ENCODE assay signal across 1 cellular context in genomic region chr4:694341-694940, GRCh38. TPM values are rescaled to one million over a fixed set of nuclear protein-coding genes. Genes with fewer than 3 reads are reported as not detected.
"Had no signal": no experiment of that assay in that cellular context is flagged by ENCODE, and none has a peak within 500 bp of the region (broad histone marks: within the 10 kb centered on the region; RNA-seq: fewer than 3 reads in every experiment).

No MANE protein-coding gene starts in this region.

RNA-seq across cellular contexts. Expression of gene ATP5ME, which starts 20.4 kb away (rescaled TPM):
- total RNA-seq: ascending aorta had no signal
